ENCODE assay signal across 1 cellular context in genomic region chr11:85627998-85628770, GRCh38.
A peak's percentile ranks its signal among the peaks of the same experiment; 100 is the strongest.
TF ChIP-seq lines count a peak whose summit lies in the region.

TMEM126B (plus strand) TSS chr11:85628593; CDS start chr11:85628608, 15 bp downstream.

TF ChIP-seq in HepG2, 621 proteins besides CTCF, POLR2A, EP300 and RAD21 (continued from another document and continues in another):
- TF ChIP-seq ARID5B (CRISPR knock-in tag; IDR thresholded peaks at IDR 0.05) (peak; percentile 62), MAZ (IDR thresholded peaks at IDR 0.05; ENCODE audit: borderline replicate concordance, low read depth, low read length) (peak; percentile 93; the same call in 1 of the 2 replicates), MAZ (CRISPR knock-in tag; IDR thresholded peaks at IDR 0.05; ENCODE audit: low read depth) (peak; percentile 85), ZNF350 (CRISPR knock-in tag; IDR thresholded peaks at IDR 0.05; ENCODE audit: borderline replicate concordance, low read depth) (peak; percentile 27; the same call in 1 of the 2 replicates), NFIC (IDR thresholded peaks at IDR 0.05; ENCODE audit: low read length) (0 out of 2 replicates have a peak, but pooled peaks have one; percentile 2), CAMTA2 (CRISPR knock-in tag; IDR thresholded peaks at IDR 0.05; ENCODE audit: borderline replicate concordance) (peak; percentile 47; the same call in 1 of the 2 replicates), ZBTB46 (CRISPR knock-in tag; IDR thresholded peaks at IDR 0.05; ENCODE audit: borderline replicate concordance) (no peak), SOX6 (IDR thresholded peaks at IDR 0.05) (no peak), SOX6 (CRISPR knock-in tag; IDR thresholded peaks at IDR 0.05) (no peak; the same call in 1 of the 2 replicates), PHF20 (CRISPR knock-in tag; IDR thresholded peaks at IDR 0.05) (peak; percentile 92), IRX3 (CRISPR knock-in tag; IDR thresholded peaks at IDR 0.05; ENCODE audit: borderline replicate concordance, low read depth) (peak; percentile 82; the same call in 1 of the 2 replicates), USF2 (IDR thresholded peaks at IDR 0.05; ENCODE audit: low read depth, low read length) (peak; percentile 79), USF2 (CRISPR knock-in tag; IDR thresholded peaks at IDR 0.05; ENCODE audit: borderline replicate concordance) (peak; percentile 96; the same call in 1 of the 2 replicates), GATAD1 (CRISPR knock-in tag; IDR thresholded peaks at IDR 0.05) (peak; percentile 95), ZNF878 (CRISPR knock-in tag; IDR thresholded peaks at IDR 0.05) (peak; percentile 70; the same call in 1 of the 2 replicates), ZNF367 (CRISPR knock-in tag; IDR thresholded peaks at IDR 0.05; ENCODE audit: borderline replicate concordance) (0 out of 2 replicates have a peak, but pooled peaks have one; percentile 20), SNAPC2 (CRISPR knock-in tag; IDR thresholded peaks at IDR 0.05) (peak; percentile 81), FOXK1 (CRISPR knock-in tag; IDR thresholded peaks at IDR 0.05; ENCODE audit: borderline replicate concordance, low read depth) (0 out of 2 replicates have a peak, but pooled peaks have one; percentile 36), ZNF644 (CRISPR knock-in tag; IDR thresholded peaks at IDR 0.05; ENCODE audit: low read depth) (peak; percentile 84), FOXJ3 (CRISPR knock-in tag; IDR thresholded peaks at IDR 0.05; ENCODE audit: borderline replicate concordance) (no peak), SP1 (IDR thresholded peaks at IDR 0.05) (no peak), SP1 (CRISPR knock-in tag; IDR thresholded peaks at IDR 0.05) (peak; percentile 93), NFAT5 (CRISPR knock-in tag; IDR thresholded peaks at IDR 0.05) (peak; percentile 30; the same call in 1 of the 2 replicates), TFDP1 (CRISPR knock-in tag; IDR thresholded peaks at IDR 0.05; ENCODE audit: borderline replicate concordance) (peak; percentile 91), ZNF530 (CRISPR knock-in tag; IDR thresholded peaks at IDR 0.05; ENCODE audit: low read depth) (no peak), AHDC1 (CRISPR knock-in tag; IDR thresholded peaks at IDR 0.05; ENCODE audit: borderline replicate concordance) (peak; percentile 29; the same call in 1 of the 2 replicates), CHD2 (IDR thresholded peaks at IDR 0.05; ENCODE audit: low read depth, low read length) (peak; percentile 30; the same call in 1 of the 2 replicates), MYC (CRISPR knock-in tag; IDR thresholded peaks at IDR 0.05; ENCODE audit: borderline replicate concordance) (peak; percentile 44; the same call in 1 of the 2 replicates), BHLHE40 (IDR thresholded peaks at IDR 0.05; ENCODE audit: low read length) (peak; percentile 24; the same call in 1 of the 2 replicates), ZNF264 (CRISPR knock-in tag; IDR thresholded peaks at IDR 0.05) (0 out of 2 replicates have a peak, but pooled peaks have one; percentile 19), THAP9 (CRISPR knock-in tag; IDR thresholded peaks at IDR 0.05; ENCODE audit: borderline replicate concordance) (peak; percentile 69; the same call in 1 of the 2 replicates), ZSCAN22 (CRISPR knock-in tag; IDR thresholded peaks at IDR 0.05) (0 out of 2 replicates have a peak, but pooled peaks have one; percentile 42), AGO2 (optimal IDR thresholded peaks at IDR 0.05; ENCODE audit: low read depth, low read length) (peak; percentile 27)
